In the genomic region with DNA sequence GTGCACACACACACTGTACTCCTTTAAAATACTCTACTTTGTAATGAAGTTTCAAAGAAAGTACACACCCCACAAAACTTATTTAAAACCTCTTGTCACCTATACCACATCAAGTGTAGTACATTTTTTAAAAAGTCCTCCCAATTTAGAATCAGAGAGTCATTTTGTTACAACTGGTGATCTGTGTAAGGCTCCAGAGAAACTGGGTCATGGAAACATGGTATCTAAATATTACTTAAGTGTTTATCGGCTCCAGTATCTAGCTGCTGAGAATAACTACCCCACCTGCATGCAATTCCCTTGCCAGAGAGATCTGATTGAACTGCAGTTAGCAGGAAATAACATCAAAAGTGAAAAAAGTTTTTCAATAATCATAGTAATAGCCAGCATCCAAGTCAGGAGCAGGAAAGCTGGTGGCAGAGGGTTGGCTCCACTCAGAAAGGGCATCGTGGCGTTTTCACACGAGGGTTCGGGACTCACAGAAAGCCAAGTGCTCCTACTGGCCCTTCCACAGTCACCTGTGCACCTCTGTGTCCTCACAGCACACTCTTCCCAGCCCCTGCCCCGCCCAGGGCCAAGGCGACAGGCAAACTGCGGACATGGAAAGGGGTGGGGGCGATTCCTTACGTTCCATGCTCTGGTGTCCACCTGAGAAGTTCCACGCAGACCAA, we compare ENCODE assay signal across 15 cellular contexts. TPM values are rescaled to one million over a fixed set of nuclear protein-coding genes. Genes with fewer than 3 reads are reported as not detected.
DNase-seq lines count a peak whose midpoint lies in the region; ATAC-seq and TF ChIP-seq lines count a peak whose summit lies in the region.
"Had no signal": no experiment of that assay in that cellular context is flagged by ENCODE, and none has a peak within 500 bp of the region (broad histone marks: within the 10 kb centered on the region; RNA-seq: fewer than 3 reads in every experiment).

No MANE protein-coding gene starts in this region.

- no peak overlapping the region for H2BK15ac ChIP-seq in mesenchymal stem cell (ENCODE audit: low read depth, poor library complexity, severe bottlenecking)

- peak overlapping the region; percentile 2 to 84 for H2BK12ac ChIP-seq in mesenchymal stem cell (ENCODE audit: low read length in 2 of 2)

- DNase-seq in activated CD8-positive, alpha-beta memory T cell treated with anti-CD3 and anti-CD28 coated beads, Interleukin-2, amount 10 ng/mL, durations not matched to agents 7 days and 5 days = no peak
- no peak for DNase-seq in activated CD8-positive, alpha-beta memory T cell treated with anti-CD3 and anti-CD28 coated beads, Interleukin-2, amount 50 U/mL, for 4 hours
- DNase-seq in WERI-Rb-1 (peak; percentile 60), mesenchymal stem cell (no peak), breast epithelium (ENCODE audit: low spot score in 2 of 2) (no peak)
- DNase-seq: KBM-7, NCI-H226, SIG-M5, tibial artery had no signal

- no peak overlapping the region for H3K4me2 ChIP-seq in mesenchymal stem cell (ENCODE audit: low read length, poor library complexity, severe bottlenecking)
- H3K4me2 ChIP-seq: hepatocyte had no signal

- intact Hi-C loops in breast epithelium (cut with DNase I; ENCODE audit: low total_unique reads) = no loop called here

- peak overlapping the region in 1 of 2 experiments; percentile 2 for H3K4ac ChIP-seq in mesenchymal stem cell (ENCODE audit: low read depth in 1 of 2, low read length in 2 of 2)

- TF ChIP-seq CTCF in WERI-Rb-1 (IDR thresholded peaks at IDR 0.05; ENCODE audit: low read depth, low read length) (no peak), breast epithelium (IDR thresholded peaks at IDR 0.05) (no peak)

- H3K23ac ChIP-seq in mesenchymal stem cell (ENCODE audit: low read length in 2 of 2) = no peak overlapping the region

- H4K91ac ChIP-seq in mesenchymal stem cell (ENCODE audit: low read length) = peak overlapping the region; percentile 78

- H3K9me3 Mint-ChIP-seq in activated CD8-positive, alpha-beta memory T cell treated with anti-CD3 and anti-CD28 coated beads, Interleukin-2, amount 10 ng/mL, durations not matched to agents 7 days and 5 days (ENCODE audit: low read depth) = no peaks in the 10 kb centered on the region
- no peaks in the 10 kb centered on the region for H3K9me3 Mint-ChIP-seq in stimulated activated naive CD8-positive, alpha-beta T cell treated with anti-CD3 and anti-CD28 coated beads, Interleukin-15, Interleukin-2, amounts not matched to agents 100 ng/mL and 50 ng/mL, for 24 hours

- no peaks in the 10 kb centered on the region for H3K27me3 Mint-ChIP-seq in activated CD8-positive, alpha-beta memory T cell treated with anti-CD3 and anti-CD28 coated beads, Interleukin-2, amount 10 ng/mL, durations not matched to agents 7 days and 5 days
- H3K27me3 Mint-ChIP-seq in stimulated activated naive CD8-positive, alpha-beta T cell treated with anti-CD3 and anti-CD28 coated beads, Interleukin-15, Interleukin-2, amounts not matched to agents 100 ng/mL and 50 ng/mL, for 24 hours = no peaks in the 10 kb centered on the region

- peak overlapping the region; percentile 84 for H4K8ac ChIP-seq in mesenchymal stem cell (ENCODE audit: low read length)

- H2AK5ac ChIP-seq in mesenchymal stem cell (ENCODE audit: low read length, severe bottlenecking) = peak overlapping the region; percentile 68

- WGBS in mesenchymal stem cell = 96% methylated on average over 10 of the region's 11 CpGs

- peaks cover 25% of the 10 kb centered on the region for H3K36me3 Mint-ChIP-seq in activated CD8-positive, alpha-beta memory T cell treated with anti-CD3 and anti-CD28 coated beads, Interleukin-2, amount 10 ng/mL, durations not matched to agents 7 days and 5 days
- H3K36me3 Mint-ChIP-seq in stimulated activated naive CD8-positive, alpha-beta T cell treated with anti-CD3 and anti-CD28 coated beads, Interleukin-15, Interleukin-2, amounts not matched to agents 100 ng/mL and 50 ng/mL, for 24 hours (ENCODE audit: low read depth) = peaks cover 56% of the 10 kb centered on the region

- peaks cover 14% of the 10 kb centered on the region for H3K4me1 ChIP-seq in mesenchymal stem cell (ENCODE audit: control insufficient read depth, insufficient read depth, low read depth, low read length)
- H3K4me1 ChIP-seq in breast epithelium = no peaks in the 10 kb centered on the region

- H3K27ac ChIP-seq in WERI-Rb-1 = peak overlapping the region; percentile 79
- no peak overlapping the region for H3K27ac ChIP-seq in mesenchymal stem cell (ENCODE audit: low read length, poor library complexity, severe bottlenecking)
- no peak overlapping the region for H3K27ac ChIP-seq in breast epithelium
- H3K27ac ChIP-seq: hepatocyte, tibial artery had no signal

- no peak for ATAC-seq in activated CD8-positive, alpha-beta memory T cell treated with anti-CD3 and anti-CD28 coated beads, Interleukin-2, amount 10 ng/mL, durations not matched to agents 7 days and 5 days
- ATAC-seq in GM21825 (IDR thresholded peaks at IDR 0.05; ENCODE audit: unreplicated experiment) = no peak
- no peak for ATAC-seq in GM18858 (IDR thresholded peaks at IDR 0.05; ENCODE audit: unreplicated experiment)

- no peak overlapping the region for H2AFZ ChIP-seq in mesenchymal stem cell (ENCODE audit: low read depth, low read length)
- H2AFZ ChIP-seq: hepatocyte had no signal

- CTCF ChIA-PET in activated CD8-positive, alpha-beta memory T cell treated with anti-CD3 and anti-CD28 coated beads, Interleukin-2, amount 10 ng/mL, durations not matched to agents 7 days and 5 days (lab: Charles Lee) = no interaction called here

- H3K4me3 ChIP-seq in WERI-Rb-1 (ENCODE audit: low read depth, low read length) (peak overlapping the region; percentile 27), mesenchymal stem cell (ENCODE audit: insufficient read depth in 1 of 2, low read depth in 1 of 2, low read length in 2 of 2) (no peak overlapping the region), breast epithelium (no peak overlapping the region)
- H3K4me3 ChIP-seq: esophagus muscularis mucosa, hepatocyte, prostate gland, tibial artery had no signal

- H3K9me3 ChIP-seq in WERI-Rb-1 (ENCODE audit: severe bottlenecking) (no peaks in the 10 kb centered on the region), mesenchymal stem cell (ENCODE audit: control insufficient read depth, low read length) (no peaks in the 10 kb centered on the region), breast epithelium (no peaks in the 10 kb centered on the region)
- H3K9me3 ChIP-seq: esophagus muscularis mucosa, prostate gland, tibial artery had no signal

- H2BK5ac ChIP-seq in mesenchymal stem cell (ENCODE audit: low read depth, low read length, poor library complexity, severe bottlenecking) = no peak overlapping the region

- H3K27ac Mint-ChIP-seq in activated CD8-positive, alpha-beta memory T cell treated with anti-CD3 and anti-CD28 coated beads, Interleukin-2, amount 10 ng/mL, durations not matched to agents 7 days and 5 days = peak overlapping the region; percentile 5
- peak overlapping the region; percentile 94 for H3K27ac Mint-ChIP-seq in stimulated activated naive CD8-positive, alpha-beta T cell treated with anti-CD3 and anti-CD28 coated beads, Interleukin-15, Interleukin-2, amounts not matched to agents 100 ng/mL and 50 ng/mL, for 24 hours

- no peak for TF ChIP-seq POLR2A in breast epithelium (IDR thresholded peaks at IDR 0.05)

- H2BK120ac ChIP-seq in mesenchymal stem cell (ENCODE audit: low read depth, low read length) = no peak overlapping the region

- peaks cover 33% of the 10 kb centered on the region for H3K79me1 ChIP-seq in mesenchymal stem cell (replicated peaks; ENCODE audit: low read length, poor library complexity, severe bottlenecking)

- no peak overlapping the region for H3K9ac ChIP-seq in mesenchymal stem cell (ENCODE audit: low read length)

- H3K27me3 ChIP-seq in WERI-Rb-1 (ENCODE audit: insufficient read depth, low read depth, severe bottlenecking) (no peaks in the 10 kb centered on the region), mesenchymal stem cell (ENCODE audit: control insufficient read depth in 1 of 2, insufficient read depth in 1 of 2, low read length in 2 of 2) (no peaks in the 10 kb centered on the region), breast epithelium (no peaks in the 10 kb centered on the region)
- H3K27me3 ChIP-seq: esophagus muscularis mucosa, tibial artery had no signal

- peak overlapping the region in 1 of 2 experiments; percentile 72 for H3K18ac ChIP-seq in mesenchymal stem cell (ENCODE audit: low read depth in 1 of 2, low read length in 2 of 2)

- peaks cover 72% of the 10 kb centered on the region for H3K4me1 Mint-ChIP-seq in activated CD8-positive, alpha-beta memory T cell treated with anti-CD3 and anti-CD28 coated beads, Interleukin-2, amount 10 ng/mL, durations not matched to agents 7 days and 5 days
- peaks cover 98% of the 10 kb centered on the region for H3K4me1 Mint-ChIP-seq in stimulated activated naive CD8-positive, alpha-beta T cell treated with anti-CD3 and anti-CD28 coated beads, Interleukin-15, Interleukin-2, amounts not matched to agents 100 ng/mL and 50 ng/mL, for 24 hours (ENCODE audit: low read depth)

- H3K4me3 Mint-ChIP-seq in activated CD8-positive, alpha-beta memory T cell treated with anti-CD3 and anti-CD28 coated beads, Interleukin-2, amount 10 ng/mL, durations not matched to agents 7 days and 5 days = no peak overlapping the region
- peak overlapping the region; percentile 67 for H3K4me3 Mint-ChIP-seq in stimulated activated naive CD8-positive, alpha-beta T cell treated with anti-CD3 and anti-CD28 coated beads, Interleukin-15, Interleukin-2, amounts not matched to agents 100 ng/mL and 50 ng/mL, for 24 hours

- peak overlapping the region in 1 of 2 experiments; percentile 5 for H3K14ac ChIP-seq in mesenchymal stem cell (ENCODE audit: low read length in 2 of 2)

- H3K36me3 ChIP-seq in WERI-Rb-1 (no peaks in the 10 kb centered on the region), mesenchymal stem cell (ENCODE audit: control insufficient read depth in 1 of 2, insufficient read depth in 2 of 2, low read depth in 1 of 2, low read length in 2 of 2) (peaks cover 0 to 4% of the 10 kb centered on the region in 2 experiments), breast epithelium (no peaks in the 10 kb centered on the region)
- H3K36me3 ChIP-seq: esophagus muscularis mucosa, prostate gland, tibial artery had no signal

RNA-seq across cellular contexts. Expression of a gene that starts 6.5 kb away (rescaled TPM):
- total RNA-seq in activated CD8-positive, alpha-beta memory T cell treated with anti-CD3 and anti-CD28 coated beads, Interleukin-2, amount 10 ng/mL, durations not matched to agents 7 days and 5 days = 100 to 1,000 TPM; 103 to 113 TPM
- 310 TPM for polyA plus RNA-seq in mesenchymal stem cell (2013, experiment 1 of 2)
- polyA plus RNA-seq in mesenchymal stem cell (2013, experiment 2 of 2) = 307 TPM
- 10 to 100 TPM; 34.0 to 39.2 (median 36.4) TPM for total RNA-seq in breast epithelium
